In genomic region chr1:88488277-88488676, GRCh38 we compare ENCODE assay signal across 1 cellular context.
TF ChIP-seq lines count a peak whose summit lies in the region.

No MANE protein-coding gene starts in this region.

TF ChIP-seq in HEK293, 187 proteins besides CTCF, POLR2A, EP300 and RAD21 (continued from another document and continues in another):
- no peak for TF ChIP-seq ZNF423 (tag by site-specific recombination; IDR thresholded peaks at IDR 0.05)
- no peak for TF ChIP-seq PATZ1 (tag by site-specific recombination; IDR thresholded peaks at IDR 0.05)
- TF ChIP-seq ZFP41 (tag by site-specific recombination; IDR thresholded peaks at IDR 0.05; ENCODE audit: borderline replicate concordance) = no peak
- TF ChIP-seq KLF16 (tag by site-specific recombination; IDR thresholded peaks at IDR 0.05) = 0 out of 2 replicates have a peak, but pooled peaks have one; percentile 21
- TF ChIP-seq ZNF76 (tag by site-specific recombination; IDR thresholded peaks at IDR 0.05; ENCODE audit: borderline replicate concordance, low read depth) = no peak
- no peak for TF ChIP-seq ZNF670 (tag by site-specific recombination; IDR thresholded peaks at IDR 0.05; ENCODE audit: low read depth)
- TF ChIP-seq ZNF140 (tag by site-specific recombination; IDR thresholded peaks at IDR 0.05) = no peak
- no peak for TF ChIP-seq ZBTB7A (tag by site-specific recombination; IDR thresholded peaks at IDR 0.05; ENCODE audit: low read depth)
- TF ChIP-seq ZNF488 (tag by site-specific recombination; IDR thresholded peaks at IDR 0.05) = no peak
- TF ChIP-seq ZNF639 (tag by site-specific recombination; IDR thresholded peaks at IDR 0.05) = no peak
- TF ChIP-seq ZBTB8A (tag by site-specific recombination; IDR thresholded peaks at IDR 0.05) = no peak
- no peak for TF ChIP-seq REST (tag by site-specific recombination; IDR thresholded peaks at IDR 0.05)
- no peak for TF ChIP-seq ZNF544 (tag by site-specific recombination; IDR thresholded peaks at IDR 0.05)
- no peak for TF ChIP-seq ZBTB49 (tag by site-specific recombination; IDR thresholded peaks at IDR 0.05; ENCODE audit: low read depth)
- TF ChIP-seq YY1 (tag by site-specific recombination; IDR thresholded peaks at IDR 0.05) = no peak
- TF ChIP-seq ZNF37A (tag by site-specific recombination; IDR thresholded peaks at IDR 0.05) = no peak
- TF ChIP-seq BCL11B (tag by site-specific recombination; IDR thresholded peaks at IDR 0.05; ENCODE audit: low read depth) = no peak
- no peak; the same call in 1 of the 2 replicates for TF ChIP-seq ZEB2 (tag by site-specific recombination; IDR thresholded peaks at IDR 0.05)
- TF ChIP-seq ZNF518A (tag by site-specific recombination; conservative IDR thresholded peaks at IDR 0.05; ENCODE audit: low read depth) = no peak
- TF ChIP-seq AEBP2 (tag by site-specific recombination; IDR thresholded peaks at IDR 0.05; ENCODE audit: borderline replicate concordance) = no peak
- TF ChIP-seq ZNF350 (tag by site-specific recombination; IDR thresholded peaks at IDR 0.05) = no peak
- TF ChIP-seq HOXC10 (CRISPR knock-in tag; IDR thresholded peaks at IDR 0.05) = no peak
- TF ChIP-seq HIC1 (tag by site-specific recombination; IDR thresholded peaks at IDR 0.05) = no peak
- TF ChIP-seq PRDM2 (tag by site-specific recombination; IDR thresholded peaks at IDR 0.05; ENCODE audit: borderline replicate concordance) = no peak
- TF ChIP-seq ZNF549 (tag by site-specific recombination; IDR thresholded peaks at IDR 0.05) = 0 out of 2 replicates have a peak, but pooled peaks have one; percentile 7
- no peak for TF ChIP-seq ZFP69B (tag by site-specific recombination; IDR thresholded peaks at IDR 0.05)
